ENCODE assay signal across 8 cellular contexts in genomic region chr22:36332623-36333331, GRCh38. TPM values are rescaled to one million over a fixed set of nuclear protein-coding genes. Genes with fewer than 3 reads are reported as not detected.
DNase-seq lines count a peak whose midpoint lies in the region; ATAC-seq and TF ChIP-seq lines count a peak whose summit lies in the region.

No MANE protein-coding gene starts in this region.

- peak overlapping the region; percentile 98 for H3K27ac Mint-ChIP-seq in T-helper 17 cell
- peak overlapping the region; percentile 98 for H3K27ac Mint-ChIP-seq in MCF 10A (ENCODE audit: low read depth, unreplicated experiment)
- peak overlapping the region; percentile 100 for H3K27ac Mint-ChIP-seq in stimulated activated naive CD8-positive, alpha-beta T cell treated with anti-CD3 and anti-CD28 coated beads, Interleukin-15, Interleukin-2, amounts not matched to agents 100 ng/mL and 50 ng/mL, for 24 hours

- no peak overlapping the region for H3K4me3 ChIP-seq in HUES6 (ENCODE audit: low read depth, low read length)

- H3K9me3 ChIP-seq in HUES6 (ENCODE audit: control insufficient read depth, insufficient read depth, low read depth, low read length) = no peaks in the 10 kb centered on the region
- H3K9me3 ChIP-seq in T-helper 17 cell (ENCODE audit: control insufficient read depth, low read length, poor library complexity, severe bottlenecking) = no peaks in the 10 kb centered on the region

- peak in 1 of 3 donors; percentile 52 for DNase-seq in T-helper 17 cell
- DNase-seq in MCF 10A (ENCODE audit: unreplicated experiment) = peak; percentile 92
- peak; percentile 40 for DNase-seq in medulla oblongata (ENCODE audit: extremely low spot score)
- no peak for DNase-seq in Ammon's horn (ENCODE audit: low spot score)

- H3K36me3 ChIP-seq in HUES6 (ENCODE audit: control insufficient read depth, insufficient read depth, low read length) = peaks cover 72% of the 10 kb centered on the region

- TF ChIP-seq CTCF in C4-2B (conservative IDR thresholded peaks at IDR 0.05) = no peak
- no peak for TF ChIP-seq CTCF in MCF 10A (IDR thresholded peaks at IDR 0.05; ENCODE audit: unreplicated experiment)

- intact Hi-C loops in MCF 10A (cut with micrococcal nuclease) = loop anchor here (1.0 to 2.0 kb wide), 3 partner anchors 20 to 54 kb away; no protein-coding TSS in a partner anchor

- POLR2A ChIA-PET in MCF 10A (lab: Yijun Ruan, JAX) = interaction anchor here (0.6 to 5.8 kb wide), 22 partner anchors 8 to 441 kb away, joined by 3 to 120 read pairs (median 5); partner anchors contain the start of genes MYH9 and TXN2

- H3K4me3 Mint-ChIP-seq in T-helper 17 cell = peak overlapping the region; percentile 90
- H3K4me3 Mint-ChIP-seq in MCF 10A (ENCODE audit: unreplicated experiment) = peak overlapping the region; percentile 64
- H3K4me3 Mint-ChIP-seq in stimulated activated naive CD8-positive, alpha-beta T cell treated with anti-CD3 and anti-CD28 coated beads, Interleukin-15, Interleukin-2, amounts not matched to agents 100 ng/mL and 50 ng/mL, for 24 hours = peak overlapping the region; percentile 86

- no TSS peak for BruUV-seq in MCF 10A (replicated peaks; lab: Mats Ljungman, UMichigan)

- ATAC-seq in T-helper 17 cell (peak; percentile 32), HG03175 (IDR thresholded peaks at IDR 0.05; ENCODE audit: unreplicated experiment) (no peak)

- H3K27ac ChIP-seq in C4-2B (peak overlapping the region; percentile 96), HUES6 (ENCODE audit: low read depth, low read length) (peak overlapping the region; percentile 75)

- CTCF ChIA-PET in MCF 10A (lab: Yijun Ruan, JAX) = interaction anchor here (0.6 to 2.8 kb wide), 10 partner anchors 8 to 1253 kb away, joined by 3 to 16 read pairs (median 4); no protein-coding TSS in a partner anchor

- H3K9ac ChIP-seq in HUES6 (ENCODE audit: low read length) = peak overlapping the region; percentile 82

- H3K27me3 ChIP-seq in HUES6 (ENCODE audit: control insufficient read depth, insufficient read depth, low read length) = no peaks in the 10 kb centered on the region

- H3K4me1 ChIP-seq in HUES6 (ENCODE audit: control insufficient read depth, insufficient read depth, low read length) = peaks cover 93% of the 10 kb centered on the region

- H3K27me3 Mint-ChIP-seq in T-helper 17 cell = no peaks in the 10 kb centered on the region
- no peaks in the 10 kb centered on the region for H3K27me3 Mint-ChIP-seq in MCF 10A (ENCODE audit: insufficient read depth, unreplicated experiment)
- H3K27me3 Mint-ChIP-seq in stimulated activated naive CD8-positive, alpha-beta T cell treated with anti-CD3 and anti-CD28 coated beads, Interleukin-15, Interleukin-2, amounts not matched to agents 100 ng/mL and 50 ng/mL, for 24 hours = no peaks in the 10 kb centered on the region

- peaks cover 86% of the 10 kb centered on the region for H3K4me1 Mint-ChIP-seq in T-helper 17 cell
- peaks cover 72% of the 10 kb centered on the region for H3K4me1 Mint-ChIP-seq in MCF 10A (ENCODE audit: insufficient read depth, unreplicated experiment)
- peaks cover 100% of the 10 kb centered on the region for H3K4me1 Mint-ChIP-seq in stimulated activated naive CD8-positive, alpha-beta T cell treated with anti-CD3 and anti-CD28 coated beads, Interleukin-15, Interleukin-2, amounts not matched to agents 100 ng/mL and 50 ng/mL, for 24 hours (ENCODE audit: low read depth)

- no peaks in the 10 kb centered on the region for H3K9me3 Mint-ChIP-seq in MCF 10A (ENCODE audit: unreplicated experiment)
- H3K9me3 Mint-ChIP-seq in stimulated activated naive CD8-positive, alpha-beta T cell treated with anti-CD3 and anti-CD28 coated beads, Interleukin-15, Interleukin-2, amounts not matched to agents 100 ng/mL and 50 ng/mL, for 24 hours = no peaks in the 10 kb centered on the region

- H3K36me3 Mint-ChIP-seq in T-helper 17 cell (ENCODE audit: low read depth) (peaks cover 11% of the 10 kb centered on the region), MCF 10A (ENCODE audit: insufficient read depth, unreplicated experiment) (peaks cover 99% of the 10 kb centered on the region)
- H3K36me3 Mint-ChIP-seq in stimulated activated naive CD8-positive, alpha-beta T cell treated with anti-CD3 and anti-CD28 coated beads, Interleukin-15, Interleukin-2, amounts not matched to agents 100 ng/mL and 50 ng/mL, for 24 hours (ENCODE audit: low read depth) = peaks cover 96% of the 10 kb centered on the region

RNA-seq across cellular contexts. Expression of gene MYH9, which starts 55.0 kb away (rescaled TPM):
- total RNA-seq in T-helper 17 cell = 1,000 to 10,000 TPM; 1,038 to 1,220 TPM
- total RNA-seq in MCF 10A (2022) = 643 and 653 TPM in 2 replicates
